In the genomic region with DNA sequence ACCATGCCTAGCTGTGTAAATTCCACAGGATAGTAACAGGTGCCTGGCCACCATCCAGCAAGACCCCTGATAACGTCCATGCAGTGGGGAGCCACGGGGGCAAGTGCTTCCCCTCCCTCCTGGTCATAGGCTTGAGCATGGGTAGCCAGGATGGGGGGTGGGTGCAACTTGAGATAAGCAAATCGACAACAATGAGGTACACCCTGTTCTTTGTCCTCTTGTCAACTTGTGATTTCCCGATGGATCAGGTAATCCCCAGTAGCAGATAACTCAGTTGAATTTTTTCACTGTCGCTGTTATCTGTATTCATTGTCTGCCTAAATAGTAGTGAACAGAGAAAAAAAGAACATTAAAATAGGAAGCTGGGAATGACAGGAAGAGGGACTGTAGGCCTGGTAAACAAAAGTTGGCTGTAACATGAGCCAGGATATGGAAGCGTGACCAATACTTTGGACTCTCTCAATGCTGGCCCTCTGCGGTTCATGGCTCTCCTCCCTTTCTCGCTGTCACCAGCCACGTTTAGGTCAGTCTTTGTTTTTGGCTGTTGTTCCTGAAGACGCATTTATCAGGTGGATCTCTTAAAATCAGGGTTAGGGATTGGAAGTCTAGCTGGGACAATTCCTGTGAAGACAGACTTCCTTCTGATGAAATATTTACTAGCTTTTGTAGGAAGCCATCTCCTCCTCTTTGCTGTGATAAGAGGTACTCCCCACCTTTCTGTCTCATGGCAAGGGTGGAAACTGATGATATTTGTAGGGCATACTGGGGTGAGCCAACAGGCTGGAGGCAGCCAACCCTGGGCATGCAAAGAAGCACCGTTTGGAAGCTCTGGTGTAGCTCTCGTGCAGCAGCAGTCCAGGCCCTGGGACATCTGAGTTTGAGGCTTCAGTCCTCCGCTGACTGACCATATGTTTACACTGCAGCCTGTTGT, we compare ENCODE assay signal across 1 cellular context.
A peak's percentile ranks its signal among the peaks of the same experiment; 100 is the strongest.
TF ChIP-seq lines count a peak whose summit lies in the region.

No MANE protein-coding gene starts in this region.

TF ChIP-seq in IMR-90, 13 proteins besides CTCF, POLR2A, EP300 and RAD21:
- TF ChIP-seq MAZ (IDR thresholded peaks at IDR 0.05; ENCODE audit: borderline replicate concordance, low read depth, low read length) (no peak), SMC3 (IDR thresholded peaks at IDR 0.05; ENCODE audit: low read depth, low read length) (no peak), BHLHE40 (IDR thresholded peaks at IDR 0.05; ENCODE audit: low read depth, low read length) (peak; percentile 84), ELK1 (IDR thresholded peaks at IDR 0.05; ENCODE audit: borderline replicate concordance, low read depth, low read length) (no peak), FOS (IDR thresholded peaks at IDR 0.05; ENCODE audit: low read depth, low read length) (no peak), MXI1 (IDR thresholded peaks at IDR 0.05; ENCODE audit: borderline replicate concordance, low read depth, low read length) (0 out of 2 replicates have a peak, but pooled peaks have one; percentile 54), NFE2L2 (IDR thresholded peaks at IDR 0.05; ENCODE audit: low read depth, low read length) (no peak)
